Comparison of ENCODE assay signal across 12 cellular contexts in the genomic region with DNA sequence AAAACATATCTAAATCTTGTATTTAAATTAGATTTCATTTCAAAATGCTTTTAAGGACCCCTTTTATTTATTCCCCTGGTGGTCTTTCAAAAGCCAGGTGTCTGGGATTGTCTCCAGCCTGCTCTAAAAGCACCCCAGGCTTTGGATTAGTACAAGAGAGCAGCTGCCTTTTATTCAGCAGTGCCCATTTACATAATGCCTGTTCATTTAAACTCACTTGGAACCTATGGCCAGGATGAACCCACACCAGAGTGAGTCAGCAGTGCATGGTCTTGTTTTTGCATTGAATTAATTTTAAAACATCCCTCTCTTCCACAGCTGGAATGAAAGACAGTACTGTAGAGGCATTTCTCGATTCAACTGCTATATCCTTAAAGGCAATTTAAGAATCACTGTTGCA.
DNase-seq lines count a peak whose midpoint lies in the region; ATAC-seq, FAIRE-seq and TF ChIP-seq lines count a peak whose summit lies in the region.
"Had no signal": no experiment of that assay in that cellular context is flagged by ENCODE, and none has a peak within 500 bp of the region (broad histone marks: within the 10 kb centered on the region; RNA-seq: fewer than 3 reads in every experiment).

No MANE protein-coding gene starts in this region.

- intact Hi-C loops in gastrocnemius medialis (cut with DNase I; ENCODE audit: low total_unique reads): no loop called here

- H2BK20ac ChIP-seq in H1 (ENCODE audit: low read length): no peak overlapping the region

- H3K9me3 ChIP-seq in H1 (ENCODE audit: insufficient read depth in 2 of 2, low read depth in 1 of 2, low read length in 1 of 2): no peaks in the 10 kb centered on the region
- no peaks in the 10 kb centered on the region for H3K9me3 ChIP-seq in gastrocnemius medialis
- H3K9me3 ChIP-seq: MG63 had no signal

- no peaks in the 10 kb centered on the region for H3K23me2 ChIP-seq in H1 (ENCODE audit: low read depth, low read length)

- H3K79me1 ChIP-seq in H1 (ENCODE audit: low read depth, low read length): no peaks in the 10 kb centered on the region

- no peak overlapping the region for H3K4ac ChIP-seq in H1 (replicated peaks; ENCODE audit: insufficient read length, low read depth, low read length)

- H4K20me1 ChIP-seq in GM23338 (replicated peaks; ENCODE audit: insufficient read depth) (no peaks in the 10 kb centered on the region), H1 (replicated peaks in 1 of 2; ENCODE audit: control insufficient read depth in 1 of 2, insufficient read depth in 2 of 2, low read length in 2 of 2) (no peaks in the 10 kb centered on the region)

- peak; percentile 35 for DNase-seq in GM23338 (ENCODE audit: low spot score)
- DNase-seq in NCI-H526 (lab: John Stamatoyannopoulos, UW): peak; percentile 60 to 62
- DNase-seq in H1 (ENCODE audit: low read depth in 1 of 2, low spot score in 2 of 2): no peak
- peak; percentile 67 for DNase-seq in skeletal muscle cell (ENCODE audit: low read depth)
- no peak for DNase-seq in gastrocnemius medialis
- no peak for DNase-seq in GM19238 (ENCODE audit: insufficient read length, low spot score)
- DNase-seq: activated CD4-positive, alpha-beta T cell treated with anti-CD3 and anti-CD28 coated beads for 36 hours; activated naive CD4-positive, alpha-beta T cell treated with Interleukin-2 at 50 U/mL for 16 hours; MG63; right cardiac atrium had no signal

- H4K5ac ChIP-seq in H1 (ENCODE audit: insufficient read length, low read depth, low read length): peak overlapping the region; percentile 83

- no peaks in the 10 kb centered on the region for H3F3A ChIP-seq in GM23338 (replicated peaks; ENCODE audit: low read depth)

- H2BK12ac ChIP-seq in H1 (ENCODE audit: low read depth, low read length): no peak overlapping the region

- TF ChIP-seq CTCF in GM23338 (conservative IDR thresholded peaks at IDR 0.05; ENCODE audit: low read depth in 2 of 2) (no peak), H1 (IDR thresholded peaks at IDR 0.05; ENCODE audit: control extremely low read depth in 1 of 3, insufficient read depth in 1 of 3, low read depth in 1 of 3, low read length in 3 of 3) (no peak), gastrocnemius medialis (IDR thresholded peaks at IDR 0.05 in 4 of 5, conservative IDR thresholded peaks at IDR 0.05 in 1 of 5) (no peak)

- TF ChIP-seq EP300 in H1 (IDR thresholded peaks at IDR 0.05; ENCODE audit: borderline replicate concordance in 1 of 2, low read depth in 2 of 2, low read length in 2 of 2): no peak

- no peak overlapping the region for H2AK5ac ChIP-seq in H1 (ENCODE audit: low read depth, low read length)

- no peak for TF ChIP-seq RAD21 in H1 (IDR thresholded peaks at IDR 0.05 in 1 of 2, conservative IDR thresholded peaks at IDR 0.05 in 1 of 2; ENCODE audit: low read depth in 2 of 2, low read length in 2 of 2)

- H2BK5ac ChIP-seq in H1 (ENCODE audit: low read depth, low read length): no peak overlapping the region

- H3K4me1 Mint-ChIP-seq in GM23338: peaks cover 36% of the 10 kb centered on the region
- H3K4me1 Mint-ChIP-seq: activated CD4-positive, alpha-beta T cell treated with anti-CD3 and anti-CD28 coated beads for 36 hours had no signal

- POLR2A ChIA-PET in H1 (lab: Charles Lee; ENCODE audit: partially characterized antibody): no interaction called here

- H3K18ac ChIP-seq in H1 (ENCODE audit: extremely low read depth, low read length): no peak overlapping the region

- no peaks in the 10 kb centered on the region for H3K27me3 Mint-ChIP-seq in GM23338 (ENCODE audit: insufficient read depth, low read depth, poor library complexity)
- H3K27me3 Mint-ChIP-seq: activated CD4-positive, alpha-beta T cell treated with anti-CD3 and anti-CD28 coated beads for 36 hours had no signal

- no peaks in the 10 kb centered on the region for H3K36me3 Mint-ChIP-seq in GM23338 (ENCODE audit: low read depth)

- H3K79me2 ChIP-seq in GM23338 (replicated peaks; ENCODE audit: insufficient read depth) (no peaks in the 10 kb centered on the region; the same call in 1 of the 2 replicates), H1 (ENCODE audit: control insufficient read depth in 1 of 2, insufficient read depth in 2 of 2, low read length in 2 of 2) (peaks cover 0 to 20% of the 10 kb centered on the region in 2 experiments; a peak in 2 of 4 replicates)

- in situ Hi-C loops in gastrocnemius medialis (cut with MboI; ENCODE audit: low sequenced_read_pairs in 4 of 4): no loop called here

- H2AFZ ChIP-seq in GM23338 (no peak overlapping the region), H1 (ENCODE audit: low read length) (no peak overlapping the region)

- H4K8ac ChIP-seq in H1 (ENCODE audit: extremely low read depth, insufficient read depth, low read length): no peak overlapping the region

- H2BK15ac ChIP-seq in H1 (ENCODE audit: low read length): no peak overlapping the region

- H3K4me3 Mint-ChIP-seq in GM23338: no peak overlapping the region
- H3K4me3 Mint-ChIP-seq: activated CD4-positive, alpha-beta T cell treated with anti-CD3 and anti-CD28 coated beads for 36 hours had no signal

- WGBS in H1 (ENCODE audit: extremely low coverage in 1 of 2, insufficient coverage in 1 of 2, insufficient read length in 1 of 2, insufficient replicate concordance in 2 of 2, low coverage in 1 of 2, low lambda C conversion rate in 2 of 2, missing lambda C conversion rate in 1 of 2), 2 experiments: 46% methylated on average over 1 of the region's 1 CpG; no CpG with 5 or more reads in 1 of the 2 experiments

- peak; percentile 42 for FAIRE-seq in H1 (lab: Jason Lieb, UNC)

- H3K27ac ChIP-seq in GM23338 (ENCODE audit: low read depth): no peak overlapping the region
- H3K27ac ChIP-seq in H1 (ENCODE audit: low read depth, low read length): no peak overlapping the region
- no peak overlapping the region for H3K27ac ChIP-seq in gastrocnemius medialis

- H3K27me3 ChIP-seq in GM23338 (ENCODE audit: insufficient read depth) (no peaks in the 10 kb centered on the region), H1 (replicated peaks in 1 of 4; ENCODE audit: control insufficient read depth in 3 of 4, extremely low read depth in 1 of 4, insufficient read depth in 3 of 4, low read length in 3 of 4) (no peaks in the 10 kb centered on the region), gastrocnemius medialis (no peaks in the 10 kb centered on the region)
- H3K27me3 ChIP-seq: MG63 had no signal

- H3K56ac ChIP-seq in H1 (replicated peaks; ENCODE audit: insufficient read length, low read depth, low read length): no peak overlapping the region

- H3K9me3 Mint-ChIP-seq in GM23338: no peaks in the 10 kb centered on the region

- ATAC-seq in GM23338 (peak; percentile 83), HG03139 (IDR thresholded peaks at IDR 0.05; ENCODE audit: unreplicated experiment) (no peak), gastrocnemius medialis (no peak)
- ATAC-seq: activated CD4-positive, alpha-beta T cell treated with anti-CD3 and anti-CD28 coated beads for 36 hours; right cardiac atrium; Right ventricle myocardium inferior had no signal

- no peak for TF ChIP-seq POLR2A in H1 (IDR thresholded peaks at IDR 0.05; ENCODE audit: control extremely low read depth in 1 of 2, low read depth in 2 of 2, low read length in 2 of 2)
- no peak for TF ChIP-seq POLR2A in gastrocnemius medialis (IDR thresholded peaks at IDR 0.05)

- H3K36me3 ChIP-seq in GM23338 (ENCODE audit: insufficient read depth): no peaks in the 10 kb centered on the region
- no peaks in the 10 kb centered on the region for H3K36me3 ChIP-seq in H1 (ENCODE audit: control insufficient read depth in 2 of 4, insufficient read depth in 4 of 4, low read length in 3 of 4)
- no peaks in the 10 kb centered on the region for H3K36me3 ChIP-seq in gastrocnemius medialis
- H3K36me3 ChIP-seq: MG63 had no signal

- H3K4me3 ChIP-seq in GM23338 (no peak overlapping the region), H1 (ENCODE audit: extremely low read depth in 1 of 4, insufficient read depth in 2 of 4, low read depth in 3 of 4, low read length in 4 of 4) (peak overlapping the region in 1 of 4 experiments; percentile 30; a peak in 1 of 8 replicates), skeletal muscle cell (ENCODE audit: low read depth, low read length) (no peak overlapping the region), gastrocnemius medialis (no peak overlapping the region)
- H3K4me3 ChIP-seq: MG63 had no signal

- no peak overlapping the region for H4K91ac ChIP-seq in H1 (replicated peaks; ENCODE audit: insufficient read length, low read length)

- H3K4me1 ChIP-seq in GM23338 (ENCODE audit: insufficient read depth) (peaks cover 28% of the 10 kb centered on the region; the same call in 1 of the 2 replicates), H1 (replicated peaks in 1 of 4; ENCODE audit: control insufficient read depth in 3 of 4, insufficient read depth in 4 of 4, low read length in 3 of 4) (peaks cover 0 to 14% (median 5%) of the 10 kb centered on the region in 4 experiments; a peak in 4 of 7 replicates), gastrocnemius medialis (no peaks in the 10 kb centered on the region)

- H3K4me2 ChIP-seq in GM23338 (no peak overlapping the region), H1 (ENCODE audit: insufficient read depth in 1 of 2, low read depth in 2 of 2, low read length in 2 of 2) (peak overlapping the region in 1 of 2 experiments; percentile 36; a peak in 1 of 4 replicates)

- H3K9me2 ChIP-seq in GM23338 (ENCODE audit: insufficient read depth): no peaks in the 10 kb centered on the region

- peak overlapping the region; percentile 76; the same call in 1 of the 2 replicates for H3K27ac Mint-ChIP-seq in GM23338
- H3K27ac Mint-ChIP-seq: activated CD4-positive, alpha-beta T cell treated with anti-CD3 and anti-CD28 coated beads for 36 hours had no signal

- no peak overlapping the region for H3K9ac ChIP-seq in H1 (replicated peaks in 1 of 4; ENCODE audit: extremely low read depth in 1 of 4, low read depth in 3 of 4, low read length in 3 of 4)

- no peak overlapping the region for H2BK120ac ChIP-seq in H1 (replicated peaks; ENCODE audit: low read depth, low read length)

- H3K23ac ChIP-seq in H1 (ENCODE audit: insufficient read length): no peak overlapping the region

- CTCF ChIA-PET in H1 (lab: Charles Lee; ENCODE audit: partially characterized antibody): interaction anchor here (1.1 kb wide), 1 partner anchor 9 kb away, joined by 3 read pairs; no protein-coding TSS in a partner anchor

- no peak overlapping the region for H3K14ac ChIP-seq in H1 (ENCODE audit: insufficient read length)

TF ChIP-seq in H1, 55 proteins besides CTCF, POLR2A, EP300 and RAD21:
- TF ChIP-seq MAFK (IDR thresholded peaks at IDR 0.05; ENCODE audit: low read depth, low read length) (0 out of 2 replicates have a peak, but pooled peaks have one; percentile 46), BACH1 (IDR thresholded peaks at IDR 0.05; ENCODE audit: low read length) (peak; percentile 80), JUND (IDR thresholded peaks at IDR 0.05; ENCODE audit: low read length) (0 out of 2 replicates have a peak, but pooled peaks have one; percentile 10), FOSL1 (IDR thresholded peaks at IDR 0.05; ENCODE audit: insufficient read depth, low read depth, low read length) (no peak), TCF12 (IDR thresholded peaks at IDR 0.05; ENCODE audit: low read depth, low read length) (peak; percentile 79; the same call in 1 of the 2 replicates)

Comparison
In these comparisons a context has a peak if more than half of its experiments do, and no peak if none do; other contexts are left out.
1. DNase-seq: peak in GM23338 (single experiment), NCI-H526 (2 of 2) and skeletal muscle cell (single experiment); none in H1 (0 of 2), gastrocnemius medialis (0 of 2) and GM19238 (single experiment).